8 cellular contexts compared by ENCODE assay signal in the genomic region with DNA sequence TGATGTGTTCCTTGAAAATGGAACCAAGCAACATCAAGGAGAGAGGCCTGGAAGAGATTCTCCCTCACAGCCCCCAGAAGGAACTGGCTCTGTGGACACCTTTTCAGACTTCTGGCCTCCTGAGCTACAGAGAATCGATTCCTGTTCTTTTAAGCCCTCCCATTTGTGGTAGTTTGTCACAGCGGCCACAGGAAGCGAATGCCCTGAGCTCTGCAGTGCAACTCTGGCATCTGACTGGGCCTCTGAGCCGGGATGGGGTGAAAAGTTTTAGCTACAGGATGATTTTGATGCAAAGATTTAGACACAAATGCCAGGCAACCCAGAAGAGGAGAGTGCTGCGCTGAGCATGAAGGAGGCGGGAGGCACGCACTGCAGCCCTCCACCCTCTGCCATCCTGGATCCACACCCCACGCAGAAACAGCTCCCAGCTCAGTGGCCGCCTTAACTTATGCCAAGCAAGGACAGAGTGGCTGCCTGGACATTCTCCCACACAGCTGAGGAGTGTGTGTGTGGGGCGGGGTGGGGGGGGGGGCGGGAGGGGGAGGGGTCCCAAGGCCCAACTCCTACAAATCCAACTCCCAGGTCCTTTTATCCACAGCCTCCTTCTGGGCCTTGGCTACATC. TPM values are rescaled to one million over a fixed set of nuclear protein-coding genes. Genes with fewer than 3 reads are reported as not detected.
DNase-seq lines count a peak whose midpoint lies in the region; ATAC-seq and TF ChIP-seq lines count a peak whose summit lies in the region.

No MANE protein-coding gene starts in this region.

- TF ChIP-seq CTCF in activated CD8-positive, alpha-beta T cell treated with anti-CD3 and anti-CD28 coated beads for 36 hours (IDR thresholded peaks at IDR 0.05): no peak

- no peak for ATAC-seq in activated CD8-positive, alpha-beta T cell treated with anti-CD3 and anti-CD28 coated beads for 36 hours
- no peak for ATAC-seq in stimulated activated naive B cell treated with anti-CD40 and anti-IgM and Interleukin-4, amounts not matched to agents 10 μg/mL and 1 μg/mL and 100 μg/mL, for 72 hours (replicated peaks)
- ATAC-seq in GM21447 (IDR thresholded peaks at IDR 0.05; ENCODE audit: unreplicated experiment): no peak
- no peak for ATAC-seq in GM21360 (IDR thresholded peaks at IDR 0.05; ENCODE audit: unreplicated experiment)

- CTCF ChIA-PET in activated CD8-positive, alpha-beta T cell treated with anti-CD3 and anti-CD28 coated beads for 36 hours (lab: Charles Lee): no interaction called here

- H3K4me1 Mint-ChIP-seq in activated CD8-positive, alpha-beta T cell treated with anti-CD3 and anti-CD28 coated beads for 36 hours (ENCODE audit: low read depth): peaks cover 19% of the 10 kb centered on the region
- H3K4me1 Mint-ChIP-seq in immature natural killer cell: peaks cover 6 to 10% of the 10 kb centered on the region in 2 donors
- peaks cover 20 to 33% of the 10 kb centered on the region in 2 donors for H3K4me1 Mint-ChIP-seq in stimulated activated naive B cell treated with anti-CD40 and anti-IgM and Interleukin-4, amounts not matched to agents 10 μg/mL and 1 μg/mL and 100 μg/mL, for 72 hours

- intact Hi-C loops in activated CD8-positive, alpha-beta T cell treated with anti-CD3 and anti-CD28 coated beads for 36 hours (cut with micrococcal nuclease): no loop called here

- peak overlapping the region; percentile 62 for H3K4me3 Mint-ChIP-seq in activated CD8-positive, alpha-beta T cell treated with anti-CD3 and anti-CD28 coated beads for 36 hours
- H3K4me3 Mint-ChIP-seq in immature natural killer cell: peak overlapping the region in 4 of 5 donors; percentile 44 to 71 (median 64)
- H3K4me3 Mint-ChIP-seq in stimulated activated naive B cell treated with anti-CD40 and anti-IgM and Interleukin-4, amounts not matched to agents 10 μg/mL and 1 μg/mL and 100 μg/mL, for 72 hours: peak overlapping the region; percentile 80 to 81

- H3K9me3 Mint-ChIP-seq in activated CD8-positive, alpha-beta T cell treated with anti-CD3 and anti-CD28 coated beads for 36 hours: no peaks in the 10 kb centered on the region
- H3K9me3 Mint-ChIP-seq in immature natural killer cell: no peaks in the 10 kb centered on the region
- no peaks in the 10 kb centered on the region for H3K9me3 Mint-ChIP-seq in stimulated activated naive B cell treated with anti-CD40 and anti-IgM and Interleukin-4, amounts not matched to agents 10 μg/mL and 1 μg/mL and 100 μg/mL, for 72 hours

- no peak for DNase-seq in Jurkat, Clone E6-1 (ENCODE audit: low read depth, low spot score)
- DNase-seq in activated CD8-positive, alpha-beta T cell treated with anti-CD3 and anti-CD28 coated beads for 36 hours: peak; percentile 26
- no peak for DNase-seq in immature natural killer cell
- DNase-seq in stimulated activated naive B cell treated with anti-CD40 and anti-IgM and Interleukin-4, amounts not matched to agents 10 μg/mL and 1 μg/mL and 100 μg/mL, for 72 hours: no peak
- DNase-seq in stimulated activated naive CD4-positive, alpha-beta T cell treated with Interleukin-2 at 50 U/mL for 16 hours (lab: John Stamatoyannopoulos, UW): no peak
- DNase-seq in epidermal melanocyte (ENCODE audit: insufficient read length, low spot score): no peak

- H3K36me3 Mint-ChIP-seq in activated CD8-positive, alpha-beta T cell treated with anti-CD3 and anti-CD28 coated beads for 36 hours (ENCODE audit: low read depth): no peaks in the 10 kb centered on the region
- no peaks in the 10 kb centered on the region for H3K36me3 Mint-ChIP-seq in immature natural killer cell
- no peaks in the 10 kb centered on the region for H3K36me3 Mint-ChIP-seq in stimulated activated naive B cell treated with anti-CD40 and anti-IgM and Interleukin-4, amounts not matched to agents 10 μg/mL and 1 μg/mL and 100 μg/mL, for 72 hours

- peaks cover 6% of the 10 kb centered on the region for H3K27me3 Mint-ChIP-seq in activated CD8-positive, alpha-beta T cell treated with anti-CD3 and anti-CD28 coated beads for 36 hours
- H3K27me3 Mint-ChIP-seq in immature natural killer cell (ENCODE audit: low read depth in 3 of 3): peaks cover 7 to 29% (median 21%) of the 10 kb centered on the region in 3 donors
- H3K27me3 Mint-ChIP-seq in stimulated activated naive B cell treated with anti-CD40 and anti-IgM and Interleukin-4, amounts not matched to agents 10 μg/mL and 1 μg/mL and 100 μg/mL, for 72 hours: peaks cover 2% of the 10 kb centered on the region in 2 donors

- peak overlapping the region; percentile 75 for H3K27ac Mint-ChIP-seq in activated CD8-positive, alpha-beta T cell treated with anti-CD3 and anti-CD28 coated beads for 36 hours
- peak overlapping the region in 1 of 6 donors; percentile 61 for H3K27ac Mint-ChIP-seq in immature natural killer cell
- peak overlapping the region; percentile 86 for H3K27ac Mint-ChIP-seq in stimulated activated naive B cell treated with anti-CD40 and anti-IgM and Interleukin-4, amounts not matched to agents 10 μg/mL and 1 μg/mL and 100 μg/mL, for 72 hours

- POLR2A ChIA-PET in activated CD8-positive, alpha-beta T cell treated with anti-CD3 and anti-CD28 coated beads for 36 hours (lab: Charles Lee): no interaction called here

- peak overlapping the region; percentile 63 for H3K4me3 ChIP-seq in Jurkat, Clone E6-1 (ENCODE audit: low read length)

RNA-seq across cellular contexts. Expression of a gene that starts 2.2 kb away (rescaled TPM):
- 25.9 TPM for polyA plus RNA-seq in Jurkat, Clone E6-1 (2012; ENCODE audit: insufficient read depth, insufficient read length)
- 1 to 10 TPM; 2.4 to 2.5 TPM for total RNA-seq in activated CD8-positive, alpha-beta T cell treated with anti-CD3 and anti-CD28 coated beads for 36 hours
- polyA plus RNA-seq in immature natural killer cell: under 1 TPM; 0.07 to 0.26 (median 0.16) TPM

RNA-seq across cellular contexts. Expression of a gene that starts 20.0 kb away (rescaled TPM):
- polyA plus RNA-seq in Jurkat, Clone E6-1 (2012; ENCODE audit: insufficient read depth, insufficient read length): not detected
- total RNA-seq in activated CD8-positive, alpha-beta T cell treated with anti-CD3 and anti-CD28 coated beads for 36 hours: under 1 TPM in 1 of 2 experiments, not detected in 1; 0.18 TPM
- polyA plus RNA-seq in immature natural killer cell: not detected

RNA-seq across cellular contexts. Expression of a gene that starts 56.7 kb away (rescaled TPM):
- polyA plus RNA-seq in Jurkat, Clone E6-1 (2012; ENCODE audit: insufficient read depth, insufficient read length): 0.66 TPM
- 10 to 100 TPM; 41.4 to 50.8 TPM for total RNA-seq in activated CD8-positive, alpha-beta T cell treated with anti-CD3 and anti-CD28 coated beads for 36 hours
- polyA plus RNA-seq in immature natural killer cell: 10 to 100 TPM in 1 of 3 donors, 1 to 10 TPM in 2; 3.4 to 10.2 (median 3.6) TPM
